In the genomic region with DNA sequence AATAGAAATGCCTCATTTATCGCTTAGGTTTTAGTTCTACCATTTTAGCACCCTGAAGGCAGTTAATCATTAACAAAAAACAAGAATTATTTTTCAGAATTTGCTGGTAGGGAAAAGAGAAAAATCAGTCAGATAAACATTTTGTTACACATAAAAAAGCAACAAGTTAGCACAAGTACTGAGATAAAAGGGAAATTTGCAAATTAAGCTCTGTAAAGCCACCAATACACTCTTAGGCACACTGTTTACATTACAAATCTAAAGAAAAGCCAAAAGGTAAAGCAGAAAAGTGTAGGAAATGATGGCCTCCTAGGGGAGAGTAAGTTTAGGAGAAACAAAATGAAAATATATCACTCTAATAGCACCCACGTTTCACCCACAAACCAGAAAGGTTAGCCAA, we compare ENCODE assay signal across 11 cellular contexts. TPM values are rescaled to one million over a fixed set of nuclear protein-coding genes. Genes with fewer than 3 reads are reported as not detected.
DNase-seq lines count a peak whose midpoint lies in the region; ATAC-seq, FAIRE-seq and TF ChIP-seq lines count a peak whose summit lies in the region.
"Had no signal": no experiment of that assay in that cellular context is flagged by ENCODE, and none has a peak within 500 bp of the region (broad histone marks: within the 10 kb centered on the region; RNA-seq: fewer than 3 reads in every experiment).

No MANE protein-coding gene starts in this region.

- H3K27ac Mint-ChIP-seq in activated CD8-positive, alpha-beta T cell treated with anti-CD3 and anti-CD28 coated beads, Interleukin-2, amount 10 ng/mL, durations not matched to agents 7 days and 5 days: peak overlapping the region; percentile 78

- H4K20me1 ChIP-seq in HepG2 (ENCODE audit: insufficient read depth, low read length): no peaks in the 10 kb centered on the region

- H3K9me3 ChIP-seq in liver (ENCODE audit: control insufficient read depth in 4 of 4, low read length in 3 of 4) (no peaks in the 10 kb centered on the region), HepG2 (ENCODE audit: low read length) (no peaks in the 10 kb centered on the region), lower lobe of right lung (no peaks in the 10 kb centered on the region), upper lobe of right lung (no peaks in the 10 kb centered on the region)
- H3K9me3 ChIP-seq: Peyer's patch, vagina had no signal

- no peak for TF ChIP-seq POLR2A in HepG2 (IDR thresholded peaks at IDR 0.05; ENCODE audit: insufficient read depth in 1 of 2, low read depth in 2 of 2, low read length in 2 of 2)

- POLR2A ChIA-PET in HepG2 (lab: Yijun Ruan, JAX): no interaction called here
- POLR2A ChIA-PET in activated CD8-positive, alpha-beta T cell treated with anti-CD3 and anti-CD28 coated beads, Interleukin-2, amount 10 ng/mL, durations not matched to agents 7 days and 5 days (lab: Charles Lee): interaction anchor here (0.5 to 4.2 kb wide), 5 partner anchors 9 to 290 kb away, joined by 3 to 31 read pairs (median 3); no protein-coding TSS in a partner anchor

- H3K4me1 Mint-ChIP-seq in activated CD8-positive, alpha-beta T cell treated with anti-CD3 and anti-CD28 coated beads, Interleukin-2, amount 10 ng/mL, durations not matched to agents 7 days and 5 days (ENCODE audit: low read depth): peaks cover 62% of the 10 kb centered on the region

- TF ChIP-seq CTCF in liver (IDR thresholded peaks at IDR 0.05; ENCODE audit: low read depth, low read length, missing input control) (no peak), HepG2 (CRISPR knock-in tag; IDR thresholded peaks at IDR 0.05) (no peak), lower lobe of right lung (IDR thresholded peaks at IDR 0.05) (no peak), upper lobe of right lung (IDR thresholded peaks at IDR 0.05) (no peak)

- TF ChIP-seq EP300 in HepG2 (IDR thresholded peaks at IDR 0.05; ENCODE audit: low read depth in 2 of 2, low read length in 2 of 2): no peak
- no peak for TF ChIP-seq EP300 in HepG2 (CRISPR knock-in tag; IDR thresholded peaks at IDR 0.05; ENCODE audit: borderline replicate concordance)

- H3K4me1 ChIP-seq in liver (ENCODE audit: control insufficient read depth in 4 of 4, insufficient read depth in 4 of 4, low read length in 3 of 4) (peaks cover 1 to 12% (median 9%) of the 10 kb centered on the region in 4 donors), HepG2 (ENCODE audit: insufficient read depth, low read length) (peaks cover 11% of the 10 kb centered on the region), lower lobe of right lung (peaks cover 24% of the 10 kb centered on the region), upper lobe of right lung (peaks cover 18% of the 10 kb centered on the region)

- no TSS peak for BruUV-seq in HepG2 (replicated peaks; lab: Mats Ljungman, UMichigan)

- peaks cover 68% of the 10 kb centered on the region for H3K36me3 Mint-ChIP-seq in activated CD8-positive, alpha-beta T cell treated with anti-CD3 and anti-CD28 coated beads, Interleukin-2, amount 10 ng/mL, durations not matched to agents 7 days and 5 days (ENCODE audit: low read depth)

- H3K27me3 Mint-ChIP-seq in activated CD8-positive, alpha-beta T cell treated with anti-CD3 and anti-CD28 coated beads, Interleukin-2, amount 10 ng/mL, durations not matched to agents 7 days and 5 days (ENCODE audit: low read depth): no peaks in the 10 kb centered on the region

- H3K9ac ChIP-seq in liver (ENCODE audit: low read depth in 1 of 2, low read length in 2 of 2) (peak overlapping the region; percentile 39 to 75), HepG2 (ENCODE audit: insufficient read depth, low read depth, low read length) (no peak overlapping the region)

- CTCF ChIA-PET in HepG2 (lab: Yijun Ruan, JAX; ENCODE audit: low intra/inter-chr PET ratio, low total read pairs): no interaction called here
- CTCF ChIA-PET in activated CD8-positive, alpha-beta T cell treated with anti-CD3 and anti-CD28 coated beads, Interleukin-2, amount 10 ng/mL, durations not matched to agents 7 days and 5 days (lab: Charles Lee): interaction anchor here (0.7 to 0.9 kb wide), 2 partner anchors 331 to 562 kb away, joined by 3 to 4 read pairs; no protein-coding TSS in a partner anchor

- H3K27ac ChIP-seq in liver (ENCODE audit: low read depth in 1 of 2, low read length in 2 of 2) (peak overlapping the region; percentile 52 to 98), HepG2 (ENCODE audit: extremely low read length, insufficient read depth, low read length) (no peak overlapping the region), lower lobe of right lung (no peak overlapping the region), upper lobe of right lung (peak overlapping the region; percentile 81)

- FAIRE-seq in HepG2 (lab: Jason Lieb, UNC): no peak

- peak overlapping the region in 2 of 3 donors; percentile 62 to 72 for H3K4me3 ChIP-seq in liver (ENCODE audit: low read depth in 1 of 3, low read length in 3 of 3)
- no peak overlapping the region for H3K4me3 ChIP-seq in HepG2 (replicated peaks in 1 of 3; ENCODE audit: insufficient read depth in 1 of 3, low read depth in 2 of 3, low read length in 3 of 3)
- peak overlapping the region; percentile 80 for H3K4me3 ChIP-seq in lower lobe of right lung
- peak overlapping the region; percentile 79 for H3K4me3 ChIP-seq in upper lobe of right lung

- no peak overlapping the region for H2AFZ ChIP-seq in HepG2 (ENCODE audit: low read length)

- TF ChIP-seq RAD21 in liver (IDR thresholded peaks at IDR 0.05) (no peak), HepG2 (CRISPR knock-in tag; IDR thresholded peaks at IDR 0.05) (no peak)

- intact Hi-C loops in HepG2 (cut with micrococcal nuclease; ENCODE audit: unreplicated experiment) (no loop called here), lower lobe of right lung (cut with DNase I) (no loop called here), upper lobe of right lung (cut with DNase I) (no loop called here)

- H3K36me3 ChIP-seq in liver (ENCODE audit: control insufficient read depth in 4 of 4, insufficient read depth in 3 of 4, low read depth in 1 of 4, low read length in 3 of 4): no peaks in the 10 kb centered on the region
- no peaks in the 10 kb centered on the region for H3K36me3 ChIP-seq in HepG2 (replicated peaks in 1 of 2; ENCODE audit: control insufficient read depth in 1 of 2, insufficient read depth in 2 of 2, low read length in 2 of 2)
- H3K36me3 ChIP-seq in lower lobe of right lung: no peaks in the 10 kb centered on the region
- H3K36me3 ChIP-seq in upper lobe of right lung: no peaks in the 10 kb centered on the region
- H3K36me3 ChIP-seq: Peyer's patch, vagina had no signal

- 18% methylated on average over 2 of the region's 2 CpGs for WGBS in liver
- WGBS in HepG2 (ENCODE audit: low lambda C conversion rate): 0% methylated on average over 2 of the region's 2 CpGs

- no peaks in the 10 kb centered on the region for H3K79me2 ChIP-seq in HepG2 (ENCODE audit: insufficient read depth, low read length)

- DNase-seq in HepG2 (ENCODE audit: low spot score) (no peak), lower lobe of right lung (no peak), upper lobe of right lung (no peak), NCI-H146 treated with DMSO at 0.1 percent for 48 hours (lab: John Stamatoyannopoulos, UW; ENCODE audit: unreplicated experiment) (no peak), NCI-H524 treated with DMSO at 0.1 percent for 48 hours (lab: John Stamatoyannopoulos, UW) (no peak)
- DNase-seq in activated CD8-positive, alpha-beta T cell treated with anti-CD3 and anti-CD28 coated beads, Interleukin-2, amount 10 ng/mL, durations not matched to agents 7 days and 5 days: no peak
- DNase-seq: right cardiac atrium had no signal

- ATAC-seq in HepG2 (no peak), lower lobe of right lung (no peak), upper lobe of right lung (no peak), HG03108 (IDR thresholded peaks at IDR 0.05; ENCODE audit: unreplicated experiment) (no peak)
- no peak for ATAC-seq in activated CD8-positive, alpha-beta T cell treated with anti-CD3 and anti-CD28 coated beads, Interleukin-2, amount 10 ng/mL, durations not matched to agents 7 days and 5 days

- no peaks in the 10 kb centered on the region for H3K27me3 ChIP-seq in liver (ENCODE audit: control insufficient read depth in 4 of 4, insufficient read depth in 4 of 4, low read length in 3 of 4)
- peaks cover 3 to 33% of the 10 kb centered on the region in 2 experiments for H3K27me3 ChIP-seq in HepG2 (ENCODE audit: control insufficient read depth in 1 of 2, insufficient read depth in 2 of 2, low read length in 2 of 2)
- H3K27me3 ChIP-seq in lower lobe of right lung (ENCODE audit: low read depth): no peaks in the 10 kb centered on the region
- H3K27me3 ChIP-seq in upper lobe of right lung: no peaks in the 10 kb centered on the region
- H3K27me3 ChIP-seq: Peyer's patch, vagina had no signal

- H3K4me3 Mint-ChIP-seq in activated CD8-positive, alpha-beta T cell treated with anti-CD3 and anti-CD28 coated beads, Interleukin-2, amount 10 ng/mL, durations not matched to agents 7 days and 5 days: peak overlapping the region; percentile 87

- H3K9me3 Mint-ChIP-seq in activated CD8-positive, alpha-beta T cell treated with anti-CD3 and anti-CD28 coated beads, Interleukin-2, amount 10 ng/mL, durations not matched to agents 7 days and 5 days (ENCODE audit: insufficient read depth): no peaks in the 10 kb centered on the region

- no peak overlapping the region for H3K4me2 ChIP-seq in HepG2 (ENCODE audit: low read depth, low read length)

- in situ Hi-C loops in HepG2 (cut with HindIII; ENCODE audit: extremely low pct_ligation_motif_present, low pct_unique_long_range_greater_than_20kb): no loop called here

RNA-seq across cellular contexts. Expression of gene SATB1, which starts 1.5 kb away (rescaled TPM):
- 10 to 100 TPM; 14.2 to 23.7 TPM for total RNA-seq in liver
- polyA plus RNA-seq in liver: 1 to 10 TPM; 4.3 to 6.7 TPM
- not detected in 2 replicates for total RNA-seq in HepG2 (2016; rRNA removed; fragmentation: Illumina TruSeq; extraction: Trizol)
- not detected in 2 replicates for total RNA-seq in HepG2 (2016; cell fraction: cytosol; rRNA removed; fragmentation: Illumina TruSeq; extraction: Trizol; ENCODE audit: low read depth)
- total RNA-seq in HepG2 (2016; cell fraction: insoluble cytoplasmic fraction; rRNA removed; fragmentation: Illumina TruSeq; extraction: Trizol): not detected in 2 replicates
- total RNA-seq in HepG2 (2016; cell fraction: membrane; rRNA removed; fragmentation: Illumina TruSeq; extraction: Trizol): not detected in 2 replicates
- not detected in 2 replicates for total RNA-seq in HepG2 (2016; cell fraction: nucleus; rRNA removed; fragmentation: Illumina TruSeq; extraction: Trizol)
- 0.03 and 0.14 TPM in 2 replicates for polyA plus RNA-seq in HepG2 (2011; rRNA removed)
- 0.08 and 0.10 TPM in 2 replicates for polyA plus RNA-seq in HepG2 (2011; cell fraction: cytosol; rRNA removed)
- polyA plus RNA-seq in HepG2 (2011; cell fraction: nucleus; rRNA removed): 0.10 and 0.21 TPM in 2 replicates
- polyA plus RNA-seq in HepG2 (2012): 0.11 TPM in 1 of 2 replicates, not detected in the other
- not detected in 2 replicates for polyA plus RNA-seq in HepG2 (2016; cell fraction: cytosol; fragmentation: Illumina TruSeq; extraction: Trizol; ENCODE audit: low read depth)
- polyA plus RNA-seq in HepG2 (2016; cell fraction: insoluble cytoplasmic fraction; fragmentation: Illumina TruSeq; extraction: Trizol; ENCODE audit: low read depth): not detected in 2 replicates
- polyA plus RNA-seq in HepG2 (2016; cell fraction: membrane; fragmentation: Illumina TruSeq; extraction: Trizol; ENCODE audit: low read depth): not detected in 2 replicates
- not detected in 2 replicates for polyA plus RNA-seq in HepG2 (2016; cell fraction: nucleus; fragmentation: Illumina TruSeq; extraction: Trizol; ENCODE audit: insufficient read depth, low read depth)
- polyA minus RNA-seq in HepG2 (2011; rRNA and poly(A)+ RNA removed; ENCODE audit: low replicate concordance): 0.06 and 0.07 TPM in 2 replicates
- not detected in 2 replicates for polyA minus RNA-seq in HepG2 (2011; cell fraction: cytosol; rRNA and poly(A)+ RNA removed)
- polyA minus RNA-seq in HepG2 (2011; cell fraction: nucleus; rRNA and poly(A)+ RNA removed): 0.39 and 0.75 TPM in 2 replicates
- 100 to 1,000 TPM; 268 to 273 TPM for total RNA-seq in activated CD8-positive, alpha-beta T cell treated with anti-CD3 and anti-CD28 coated beads, Interleukin-2, amount 10 ng/mL, durations not matched to agents 7 days and 5 days
- 30.2 TPM for total RNA-seq in lower lobe of right lung
- total RNA-seq in upper lobe of right lung: 28.4 TPM

Comparison
In these comparisons a context has a peak if more than half of its experiments do, and no peak if none do; other contexts are left out.
1. H3K27ac ChIP-seq: peak in liver (2 of 2) and upper lobe of right lung (single experiment); none in HepG2 (single experiment) and lower lobe of right lung (single experiment).
2. H3K4me3 ChIP-seq: peak in liver (2 of 3), lower lobe of right lung (single experiment) and upper lobe of right lung (single experiment); none in HepG2 (0 of 3).
3. RNA of gene SATB1, which starts 1.5 kb away (total RNA-seq): 268 to 273 TPM in activated CD8-positive, alpha-beta T cell treated with anti-CD3 and anti-CD28 coated beads, Interleukin-2, amount 10 ng/mL, durations not matched to agents 7 days and 5 days, 30.2 TPM in lower lobe of right lung (single experiment), 28.4 TPM in upper lobe of right lung (single experiment) and 14.2 to 23.7 TPM in liver; not detected in HepG2; every median in the first group is over 10 times any median in the second.